27 cellular contexts compared by ENCODE assay signal in the genomic region with DNA sequence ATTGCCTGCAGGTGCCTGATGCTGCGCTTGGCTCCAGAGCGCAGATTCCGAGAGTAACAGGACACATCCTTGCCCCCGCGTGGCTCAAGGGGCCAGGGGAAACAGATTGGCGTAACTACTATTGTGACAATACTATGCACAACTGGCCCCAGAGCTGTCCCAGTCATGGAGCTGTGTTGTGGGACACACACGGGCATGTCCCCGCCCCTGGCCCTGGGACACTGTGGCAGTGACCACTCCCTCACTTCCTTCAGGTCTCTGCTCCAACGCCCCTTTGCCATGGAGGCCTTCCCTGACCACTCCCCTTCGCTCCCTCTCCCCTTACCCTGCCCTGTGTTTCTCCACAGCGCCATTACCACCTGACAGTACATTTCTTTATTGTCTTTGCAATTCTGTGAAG.
"Had no signal": no experiment of that assay in that cellular context is flagged by ENCODE, and none has a peak within 500 bp of the region (broad histone marks: within the 10 kb centered on the region; RNA-seq: fewer than 3 reads in every experiment).

No MANE protein-coding gene starts in this region.

- H3K4me1 ChIP-seq: pancreas had no signal

- H3K36me3 ChIP-seq: gastroesophageal sphincter, heart left ventricle, pancreas, stomach, thyroid gland, vagina had no signal

- DNase-seq: cortex of kidney; effector memory CD8-positive, alpha-beta T cell; foreskin fibroblast; heart left ventricle; kidney; mesenchymal stem cell; mucosa of descending colon; naive B cell; occipital lobe; pancreas; stimulated activated CD4-positive, alpha-beta T cell treated with anti-CD3 and anti-CD28 coated beads, Interleukin-12 subunit alpha, Interleukin-12 subunit beta, amount 100 ng/mL, for 4 hours; stimulated activated CD4-positive, alpha-beta T cell treated with anti-CD3 and anti-CD28 coated beads, Interleukin-1b, Interleukin-23, amount 100 ng/mL, for 48 hours; stimulated activated CD4-positive, alpha-beta T cell treated with anti-CD3 and anti-CD28 coated beads, Interleukin-4, amount 100 ng/mL, for 1 hour; stimulated activated CD8-positive, alpha-beta memory T cell treated with anti-CD3 and anti-CD28 coated beads, Interleukin-4, amount 100 ng/mL, for 48 hours; stimulated activated naive CD4-positive, alpha-beta T cell; stomach; thyroid gland; trophoblast cell had no signal

- ATAC-seq: effector memory CD8-positive, alpha-beta T cell; gastroesophageal sphincter; heart left ventricle; left lobe of liver; mucosa of descending colon; natural killer cell treated with Interleukin-12 subunit alpha and Interleukin-12 subunit beta and Interleukin-15 and Interleukin-18, amount 100 ng/mL, for 72 hours; pancreas; sciatic nerve had no signal

- H3K36me3 Mint-ChIP-seq: mesothelial cell of epicardium; naive B cell; natural killer cell treated with Interleukin-12 subunit alpha and Interleukin-12 subunit beta and Interleukin-15 and Interleukin-18, amount 100 ng/mL, for 72 hours had no signal

- H3K79me2 ChIP-seq: hepatocyte had no signal

- H3K4me3 ChIP-seq: gastroesophageal sphincter, heart left ventricle, hepatocyte, lung, mucosa of descending colon, pancreas, smooth muscle cell, stomach, thyroid gland, vagina had no signal

- H3K4me2 ChIP-seq: hepatocyte, smooth muscle cell had no signal

- H2AFZ ChIP-seq: hepatocyte had no signal

- H3K4me3 Mint-ChIP-seq: effector memory CD8-positive, alpha-beta T cell; mesothelial cell of epicardium; naive B cell; natural killer cell treated with Interleukin-12 subunit alpha and Interleukin-12 subunit beta and Interleukin-15 and Interleukin-18, amount 100 ng/mL, for 72 hours had no signal

- H3K27ac ChIP-seq: gastroesophageal sphincter, heart left ventricle, hepatocyte, pancreas, stomach, thyroid gland, vagina had no signal

- H3K27me3 ChIP-seq: hepatocyte, pancreas, thyroid gland, vagina had no signal

- H3K9me3 ChIP-seq: gastroesophageal sphincter, heart left ventricle, mucosa of descending colon, pancreas, stomach, thyroid gland, vagina had no signal

- H3K27ac Mint-ChIP-seq: effector memory CD8-positive, alpha-beta T cell; natural killer cell treated with Interleukin-12 subunit alpha and Interleukin-12 subunit beta and Interleukin-15 and Interleukin-18, amount 100 ng/mL, for 72 hours had no signal

- H3K9me3 Mint-ChIP-seq: effector memory CD8-positive, alpha-beta T cell; mesothelial cell of epicardium; natural killer cell treated with Interleukin-12 subunit alpha and Interleukin-12 subunit beta and Interleukin-15 and Interleukin-18, amount 100 ng/mL, for 72 hours had no signal
